ENCODE assay signal across 8 cellular contexts in genomic region chr12:120194534-120195395, GRCh38. TPM values are rescaled to one million over a fixed set of nuclear protein-coding genes. Genes with fewer than 3 reads are reported as not detected.
DNase-seq lines count a peak whose midpoint lies in the region; ATAC-seq and TF ChIP-seq lines count a peak whose summit lies in the region.

GCN1 (minus strand) TSS chr12:120194715; CDS start chr12:120194697, 18 bp downstream.

- peak within 1 kb of the TSS; percentile 26 for H2AFZ ChIP-seq in neural progenitor cell (replicated peaks)

- H3K9ac ChIP-seq in neural progenitor cell, result peak within 1 kb of the TSS; percentile 81
- H3K9ac ChIP-seq in stomach smooth muscle (ENCODE audit: low read length in 2 of 2), result peak within 1 kb of the TSS; percentile 83 to 94

- H3F3A ChIP-seq in neural progenitor cell (ENCODE audit: low read depth), result peaks cover 54% of the 10 kb centered on the region

- peak within 1 kb of the TSS; percentile 81 for H3K27ac ChIP-seq in neural progenitor cell
- H3K27ac ChIP-seq in stomach smooth muscle (ENCODE audit: low read length), result peak within 1 kb of the TSS; percentile 81

- ATAC-seq in GM21526 (IDR thresholded peaks at IDR 0.05; ENCODE audit: low FRiP score, unreplicated experiment), result peak; percentile 57

- TF ChIP-seq CTCF in foreskin fibroblast (IDR thresholded peaks at IDR 0.05; ENCODE audit: low read depth, low read length), result no peak
- TF ChIP-seq CTCF in neural progenitor cell (IDR thresholded peaks at IDR 0.05), result no peak

- H3K9me3 ChIP-seq in neural progenitor cell (ENCODE audit: low read depth) (no peaks in the 10 kb centered on the region), stomach smooth muscle (ENCODE audit: control insufficient read depth in 2 of 2, low read length in 2 of 2) (no peaks in the 10 kb centered on the region)

- H3K4me3 ChIP-seq in Jurkat, Clone E6-1 (ENCODE audit: low read length), result peak within 1 kb of the TSS; percentile 92
- H3K4me3 ChIP-seq in foreskin fibroblast (ENCODE audit: low read depth in 1 of 2, low read length in 2 of 2) (peak within 1 kb of the TSS; percentile 78 to 86), neural progenitor cell (peak within 1 kb of the TSS; percentile 95), stomach smooth muscle (ENCODE audit: low read length in 2 of 2) (peak within 1 kb of the TSS; percentile 89 to 96)

- peak within 1 kb of the TSS; percentile 88 for H3K27ac Mint-ChIP-seq in neural progenitor cell

- peak; percentile 51 for DNase-seq in DMS153 treated with DMSO at 0.1 percent for 48 hours (lab: John Stamatoyannopoulos, UW; ENCODE audit: unreplicated experiment)
- peak; percentile 57 for DNase-seq in Jurkat, Clone E6-1 (ENCODE audit: low read depth, low spot score)
- peak; percentile 78 for DNase-seq in activated gamma-delta T cell (lab: John Stamatoyannopoulos, UW)
- DNase-seq in foreskin fibroblast, result peak; percentile 82 to 94
- DNase-seq in neural progenitor cell (ENCODE audit: low spot score), result peak; percentile 81

- TF ChIP-seq POLR2A in Raji (IDR thresholded peaks at IDR 0.05; ENCODE audit: insufficient read depth, low read depth, low read length), result peak; percentile 90

- H3K4me3 Mint-ChIP-seq in neural progenitor cell, result peak within 1 kb of the TSS; percentile 91

- H3K36me3 Mint-ChIP-seq in neural progenitor cell, result peaks cover 23% of the 10 kb centered on the region

- no peaks in the 10 kb centered on the region for H3K9me3 Mint-ChIP-seq in neural progenitor cell

- H3K4me2 ChIP-seq in neural progenitor cell, result peak within 1 kb of the TSS; percentile 99

- peaks cover 19% of the 10 kb centered on the region for H3K4me1 ChIP-seq in neural progenitor cell
- peaks cover 28% of the 10 kb centered on the region for H3K4me1 ChIP-seq in stomach smooth muscle (ENCODE audit: control insufficient read depth, insufficient read depth, low read length)

- H3K4me1 Mint-ChIP-seq in neural progenitor cell, result peaks cover 34% of the 10 kb centered on the region

- H3K36me3 ChIP-seq in neural progenitor cell (peaks cover 2% of the 10 kb centered on the region), stomach smooth muscle (ENCODE audit: control insufficient read depth in 2 of 2, insufficient read depth in 2 of 2, low read length in 2 of 2) (peaks cover 19 to 32% of the 10 kb centered on the region in 2 donors)

- H3K79me2 ChIP-seq in neural progenitor cell (ENCODE audit: low read depth), result peaks cover 82% of the 10 kb centered on the region

- H3K27me3 ChIP-seq in neural progenitor cell (no peaks in the 10 kb centered on the region), stomach smooth muscle (ENCODE audit: control insufficient read depth in 1 of 2, insufficient read depth in 2 of 2, low read length in 2 of 2) (no peaks in the 10 kb centered on the region)

- H4K20me1 ChIP-seq in neural progenitor cell (ENCODE audit: low read depth), result peaks cover 39% of the 10 kb centered on the region

- H3K27me3 Mint-ChIP-seq in neural progenitor cell (ENCODE audit: insufficient read depth, low read depth), result peaks cover 3% of the 10 kb centered on the region

RNA-seq across cellular contexts. Expression of gene GCN1, which starts in this region (rescaled TPM):
- 36.6 TPM for polyA plus RNA-seq in Jurkat, Clone E6-1 (2012; ENCODE audit: insufficient read depth, insufficient read length)
- 60.9 and 74.3 TPM in 2 replicates for total RNA-seq in neural progenitor cell (ENCODE audit: low replicate concordance)

Comparison
In these comparisons a context has a peak if more than half of its experiments do, and no peak if none do; other contexts are left out.
1. Peak in every context shown above with its lines: DNase-seq, ATAC-seq, H3K4me3 ChIP-seq and H3K27ac ChIP-seq.